ENCODE assay signal across 8 cellular contexts in genomic region chr22:25563757-25564319, GRCh38. TPM values are rescaled to one million over a fixed set of nuclear protein-coding genes. Genes with fewer than 3 reads are reported as not detected.
DNase-seq lines count a peak whose midpoint lies in the region; ATAC-seq and TF ChIP-seq lines count a peak whose summit lies in the region.

No MANE protein-coding gene starts in this region.

- no peak overlapping the region for H2AK9ac ChIP-seq in IMR-90 (replicated peaks; ENCODE audit: low read depth, low read length, poor library complexity)

- no peak for TF ChIP-seq EP300 in ovary (IDR thresholded peaks at IDR 0.05)

- no peak overlapping the region for H3K23ac ChIP-seq in IMR-90 (ENCODE audit: low read depth, low read length)

- no peak overlapping the region for H3K27ac ChIP-seq in IMR-90 (ENCODE audit: insufficient read depth, low read length)
- H3K27ac ChIP-seq in ovary = peak overlapping the region; percentile 6 to 69

- no peak overlapping the region for H2AK5ac ChIP-seq in IMR-90 (ENCODE audit: low read depth, low read length)

- no peak overlapping the region for H2BK5ac ChIP-seq in IMR-90 (ENCODE audit: low read depth, low read length, poor library complexity, severe bottlenecking)

- CTCF ChIA-PET in IMR-90 (lab: Yijun Ruan, JAX) = interaction anchor here (0.6 kb wide), 1 partner anchor 11 kb away, joined by 4 read pairs; no protein-coding TSS in a partner anchor
- CTCF ChIA-PET in activated CD4-positive, alpha-beta memory T cell treated with anti-CD3 and anti-CD28 coated beads for 36 hours (lab: Charles Lee) = no interaction called here

- in situ Hi-C loops in IMR-90 (cut with MboI; ENCODE audit: low sequenced_read_pairs) = no loop called here

- H4K20me1 ChIP-seq in IMR-90 (ENCODE audit: insufficient read depth, low read length) = no peaks in the 10 kb centered on the region

- no peak for TF ChIP-seq POLR2A in IMR-90 (IDR thresholded peaks at IDR 0.05; ENCODE audit: low read depth, low read length)
- TF ChIP-seq POLR2A in ovary (IDR thresholded peaks at IDR 0.05) = no peak

- H3K4me3 ChIP-seq in IMR-90 (ENCODE audit: insufficient read depth, low read depth, low read length) (no peak overlapping the region), fibroblast of villous mesenchyme (ENCODE audit: low read depth, low read length) (peak overlapping the region; percentile 62), ovary (peak overlapping the region; percentile 81)

- no peak overlapping the region for H2BK120ac ChIP-seq in IMR-90 (ENCODE audit: low read depth, low read length)

- DNase-seq in NCI-H2171 treated with DMSO at 0.1 percent for 48 hours (lab: John Stamatoyannopoulos, UW) = peak; percentile 54
- no peak for DNase-seq in NCI-H2171 (lab: John Stamatoyannopoulos, UW)
- DNase-seq in IMR-90 = peak; percentile 6
- peak; percentile 23 for DNase-seq in activated CD4-positive, alpha-beta memory T cell treated with anti-CD3 and anti-CD28 coated beads for 36 hours
- no peak for DNase-seq in fibroblast of villous mesenchyme (ENCODE audit: low read depth)
- DNase-seq in ovary = peak in 3 of 5 donors; percentile 16 to 28 (median 21)
- no peak for DNase-seq in HPDE6-E6E7 (ENCODE audit: extremely low spot score)

- H3K9me3 ChIP-seq in IMR-90 (ENCODE audit: control insufficient read depth, insufficient read depth, low read length) (no peaks in the 10 kb centered on the region), ovary (no peaks in the 10 kb centered on the region)

- H3K14ac ChIP-seq in IMR-90 (replicated peaks; ENCODE audit: low read depth, low read length) = no peak overlapping the region

- H3K4me1 ChIP-seq in IMR-90 (ENCODE audit: control insufficient read depth, insufficient read depth, low read length) (no peaks in the 10 kb centered on the region), ovary (ENCODE audit: insufficient read depth) (peaks cover 6% of the 10 kb centered on the region)

- H3K4me3 Mint-ChIP-seq in activated CD4-positive, alpha-beta memory T cell treated with anti-CD3 and anti-CD28 coated beads for 36 hours = peak overlapping the region; percentile 79

- H3K36me3 ChIP-seq in IMR-90 (ENCODE audit: control insufficient read depth, insufficient read depth, low read length) (no peaks in the 10 kb centered on the region), ovary (no peaks in the 10 kb centered on the region)

- dilution Hi-C loops in IMR-90 (cut with HindIII; ENCODE audit: low sequenced_read_pairs, unreplicated experiment) = no loop called here

- no peak overlapping the region for H3K27ac Mint-ChIP-seq in activated CD4-positive, alpha-beta memory T cell treated with anti-CD3 and anti-CD28 coated beads for 36 hours

- intact Hi-C loops in IMR-90 (cut with micrococcal nuclease) (no loop called here), ovary (cut with DNase I) (no loop called here)
- intact Hi-C loops in activated CD4-positive, alpha-beta memory T cell treated with anti-CD3 and anti-CD28 coated beads for 36 hours (cut with micrococcal nuclease) = loop anchor here (2.0 to 10.0 kb wide), 2 partner anchors 79 to 139 kb away; no protein-coding TSS in a partner anchor

- peaks cover 12% of the 10 kb centered on the region for H3K27me3 Mint-ChIP-seq in activated CD4-positive, alpha-beta memory T cell treated with anti-CD3 and anti-CD28 coated beads for 36 hours

- H4K5ac ChIP-seq in IMR-90 (ENCODE audit: low read depth, low read length) = no peak overlapping the region

- BruUV-seq in IMR-90 (replicated peaks; lab: Mats Ljungman, UMichigan) = no TSS peak

- peak overlapping the region; percentile 85 for H3K4me2 ChIP-seq in IMR-90 (ENCODE audit: low read depth, low read length)

- H2BK15ac ChIP-seq in IMR-90 (ENCODE audit: low read depth, low read length) = no peak overlapping the region

- H3K56ac ChIP-seq in IMR-90 (ENCODE audit: extremely low read depth, insufficient read depth, low read length) = no peak overlapping the region

- no peak overlapping the region for H2BK20ac ChIP-seq in IMR-90 (ENCODE audit: low read depth, low read length)

- POLR2A ChIA-PET in IMR-90 (lab: Charles Lee; ENCODE audit: unreplicated experiment) = no interaction called here
- POLR2A ChIA-PET in activated CD4-positive, alpha-beta memory T cell treated with anti-CD3 and anti-CD28 coated beads for 36 hours (lab: Charles Lee) = interaction anchor here (0.6 kb wide), 1 partner anchor 11 kb away, joined by 3 read pairs; no protein-coding TSS in a partner anchor

- H3K27me3 ChIP-seq in IMR-90 (ENCODE audit: control insufficient read depth, insufficient read depth, low read length) (peaks cover 21% of the 10 kb centered on the region), ovary (no peaks in the 10 kb centered on the region)

- ATAC-seq in IMR-90 (ENCODE audit: low read depth) (peak; percentile 6; the same call in 1 of the 2 replicates), HG03565 (IDR thresholded peaks at IDR 0.05; ENCODE audit: unreplicated experiment) (no peak)

- peaks cover 32% of the 10 kb centered on the region for H3K4me1 Mint-ChIP-seq in activated CD4-positive, alpha-beta memory T cell treated with anti-CD3 and anti-CD28 coated beads for 36 hours (ENCODE audit: low read depth)

- no peak overlapping the region for H4K8ac ChIP-seq in IMR-90 (ENCODE audit: low read depth in 2 of 2, low read length in 2 of 2)

- peak overlapping the region; percentile 82 for H2AFZ ChIP-seq in IMR-90 (replicated peaks; ENCODE audit: low read length, poor library complexity)

- no CpG with 5 or more reads among the region's 21 CpGs for WGBS in IMR-90 (ENCODE audit: extremely low coverage in 2 of 2, insufficient read length in 1 of 2), 2 experiments
- WGBS in ovary, 3 donors = 1 to 2% (median 2%) methylated on average over 21 of the region's 21 CpGs

- no peak for TF ChIP-seq CTCF in IMR-90 (conservative IDR thresholded peaks at IDR 0.05; ENCODE audit: low read depth, low read length)
- no peak for TF ChIP-seq CTCF in fibroblast of villous mesenchyme (IDR thresholded peaks at IDR 0.05; ENCODE audit: insufficient read depth, low read depth, low read length)
- TF ChIP-seq CTCF in ovary (IDR thresholded peaks at IDR 0.05) = no peak

- no peak overlapping the region for H3K4ac ChIP-seq in IMR-90 (ENCODE audit: low read depth, low read length)

- no peaks in the 10 kb centered on the region for H3K79me1 ChIP-seq in IMR-90 (ENCODE audit: low read depth in 1 of 2, low read length in 2 of 2)

- H3K36me3 Mint-ChIP-seq in activated CD4-positive, alpha-beta memory T cell treated with anti-CD3 and anti-CD28 coated beads for 36 hours = no peaks in the 10 kb centered on the region

- H3K9me3 Mint-ChIP-seq in activated CD4-positive, alpha-beta memory T cell treated with anti-CD3 and anti-CD28 coated beads for 36 hours = no peaks in the 10 kb centered on the region

- no peak overlapping the region for H3K18ac ChIP-seq in IMR-90 (ENCODE audit: low read depth, low read length)

- H4K91ac ChIP-seq in IMR-90 (ENCODE audit: insufficient read depth, low read depth, low read length) = no peak overlapping the region

- TF ChIP-seq RAD21 in IMR-90 (IDR thresholded peaks at IDR 0.05; ENCODE audit: low read length) = no peak

- peak overlapping the region; percentile 38; the same call in 1 of the 2 replicates for H3K9ac ChIP-seq in IMR-90 (ENCODE audit: low read depth, low read length)

- no peaks in the 10 kb centered on the region for H3K9me1 ChIP-seq in IMR-90 (ENCODE audit: insufficient read depth, low read length)

TF ChIP-seq in IMR-90, 13 proteins besides CTCF, POLR2A, EP300 and RAD21:
- TF ChIP-seq MXI1 (IDR thresholded peaks at IDR 0.05; ENCODE audit: borderline replicate concordance, low read depth, low read length) = no peak
- no peak for TF ChIP-seq MAFK (IDR thresholded peaks at IDR 0.05; ENCODE audit: low read depth, low read length)
- no peak for TF ChIP-seq MAZ (IDR thresholded peaks at IDR 0.05; ENCODE audit: borderline replicate concordance, low read depth, low read length)
- TF ChIP-seq NFE2L2 (IDR thresholded peaks at IDR 0.05; ENCODE audit: low read depth, low read length) = no peak
- no peak for TF ChIP-seq SMC3 (IDR thresholded peaks at IDR 0.05; ENCODE audit: low read depth, low read length)
- no peak for TF ChIP-seq CHD1 (IDR thresholded peaks at IDR 0.05; ENCODE audit: low read depth, low read length)
- no peak for TF ChIP-seq ELK1 (IDR thresholded peaks at IDR 0.05; ENCODE audit: borderline replicate concordance, low read depth, low read length)
- no peak for TF ChIP-seq RFX5 (IDR thresholded peaks at IDR 0.05; ENCODE audit: low read depth, low read length)
- TF ChIP-seq FOS (IDR thresholded peaks at IDR 0.05; ENCODE audit: low read depth, low read length) = no peak

RNA-seq across cellular contexts. Expression of gene GRK3, which starts 0.6 kb away (rescaled TPM):
- 1.6 and 1.9 TPM in 2 replicates for total RNA-seq in IMR-90 (2012; rRNA removed)
- 0.58 and 0.80 TPM in 2 replicates for polyA plus RNA-seq in IMR-90 (2012; rRNA removed)
- 0.15 and 0.23 TPM in 2 replicates for polyA plus RNA-seq in IMR-90 (2012; cell fraction: cytosol; rRNA removed)
- 0.22 and 1.1 TPM in 2 replicates for polyA plus RNA-seq in IMR-90 (2012; cell fraction: nucleus; rRNA removed; ENCODE audit: low replicate concordance)
- total RNA-seq in activated CD4-positive, alpha-beta memory T cell treated with anti-CD3 and anti-CD28 coated beads for 36 hours = 1 to 10 TPM; 7.5 to 8.6 TPM
- 1.6 and 1.7 TPM in 2 replicates for total RNA-seq in fibroblast of villous mesenchyme
- total RNA-seq in ovary = 10 to 100 TPM in 4 of 7 donors, 1 to 10 TPM in 3; 3.6 to 14.8 (median 10.5) TPM
- polyA plus RNA-seq in ovary = 1 to 10 TPM; 1.0 to 9.4 TPM

Comparison
In these comparisons a context has a peak if more than half of its experiments do, and no peak if none do; other contexts are left out.
1. DNase-seq: peak in NCI-H2171 treated with DMSO at 0.1 percent for 48 hours (single experiment), IMR-90 (single experiment), activated CD4-positive, alpha-beta memory T cell treated with anti-CD3 and anti-CD28 coated beads for 36 hours (single experiment) and ovary (3 of 5); none in NCI-H2171 (single experiment), fibroblast of villous mesenchyme (single experiment) and HPDE6-E6E7 (single experiment).